Comparison of ENCODE assay signal across 18 cellular contexts in the genomic region with DNA sequence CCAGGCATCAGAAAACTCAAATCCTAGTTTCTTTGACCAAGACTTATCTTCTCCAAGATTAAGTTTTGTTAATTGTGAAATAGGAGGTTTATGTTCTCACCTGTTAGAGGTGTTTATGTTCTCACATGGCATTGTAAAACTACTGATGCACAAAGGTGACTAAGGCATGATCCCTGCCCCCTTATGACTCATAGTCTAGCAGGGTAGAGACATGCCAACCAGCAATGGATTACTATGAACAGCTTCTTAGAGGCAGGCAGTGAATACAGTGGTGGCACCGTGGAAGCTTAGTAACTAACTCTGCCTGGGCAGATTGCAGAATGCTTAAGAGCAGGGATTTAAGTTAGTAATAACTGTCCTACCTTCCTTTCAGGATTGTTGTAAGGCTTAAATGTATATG.
"Had no signal": no experiment of that assay in that cellular context is flagged by ENCODE, and none has a peak within 500 bp of the region (broad histone marks: within the 10 kb centered on the region; RNA-seq: fewer than 3 reads in every experiment).

No MANE protein-coding gene starts in this region.

- ATAC-seq: right cardiac atrium had no signal

- DNase-seq: activated B cell treated with CpG ODN at 0.5 μM for 24 hours; activated CD4-positive, alpha-beta T cell treated with anti-CD3 and anti-CD28 coated beads, Interleukin-2, amount 50 U/mL, for 1 hour; activated CD8-positive, alpha-beta memory T cell treated with anti-CD3 and anti-CD28 coated beads for 24 hours; activated naive CD4-positive, alpha-beta T cell; aorta; dermis blood vessel endothelial cell; endodermal cell; hippocampal formation; kidney; right cardiac atrium; stimulated activated CD4-positive, alpha-beta T cell treated with anti-CD3 and anti-CD28 coated beads, Interleukin-4, amount 100 ng/mL, for 4 hours; stimulated activated CD8-positive, alpha-beta memory T cell treated with anti-CD3 and anti-CD28 coated beads, Interleukin-4, amount 100 ng/mL, for 48 hours; stimulated activated naive CD4-positive, alpha-beta T cell treated with Interleukin-2 at 50 U/mL for 16 hours; substantia nigra; trophoblast cell had no signal

- H3K27ac ChIP-seq: esophagus muscularis mucosa had no signal

- H3K4me3 ChIP-seq: esophagus muscularis mucosa, smooth muscle cell had no signal

- H3K27me3 ChIP-seq: esophagus muscularis mucosa had no signal

- H3K4me1 Mint-ChIP-seq: activated B cell treated with CpG ODN at 0.5 μM for 24 hours, endodermal cell had no signal

- H3K27me3 Mint-ChIP-seq: activated B cell treated with CpG ODN at 0.5 μM for 24 hours, progenitor cell of endocrine pancreas had no signal

- H3K9me3 Mint-ChIP-seq: activated B cell treated with CpG ODN at 0.5 μM for 24 hours, endodermal cell had no signal

- H3K27ac Mint-ChIP-seq: activated B cell treated with CpG ODN at 0.5 μM for 24 hours, endodermal cell, progenitor cell of endocrine pancreas had no signal

- H3K4me3 Mint-ChIP-seq: activated B cell treated with CpG ODN at 0.5 μM for 24 hours, endodermal cell had no signal
